ENCODE assay signal across 8 cellular contexts in the genomic region with DNA sequence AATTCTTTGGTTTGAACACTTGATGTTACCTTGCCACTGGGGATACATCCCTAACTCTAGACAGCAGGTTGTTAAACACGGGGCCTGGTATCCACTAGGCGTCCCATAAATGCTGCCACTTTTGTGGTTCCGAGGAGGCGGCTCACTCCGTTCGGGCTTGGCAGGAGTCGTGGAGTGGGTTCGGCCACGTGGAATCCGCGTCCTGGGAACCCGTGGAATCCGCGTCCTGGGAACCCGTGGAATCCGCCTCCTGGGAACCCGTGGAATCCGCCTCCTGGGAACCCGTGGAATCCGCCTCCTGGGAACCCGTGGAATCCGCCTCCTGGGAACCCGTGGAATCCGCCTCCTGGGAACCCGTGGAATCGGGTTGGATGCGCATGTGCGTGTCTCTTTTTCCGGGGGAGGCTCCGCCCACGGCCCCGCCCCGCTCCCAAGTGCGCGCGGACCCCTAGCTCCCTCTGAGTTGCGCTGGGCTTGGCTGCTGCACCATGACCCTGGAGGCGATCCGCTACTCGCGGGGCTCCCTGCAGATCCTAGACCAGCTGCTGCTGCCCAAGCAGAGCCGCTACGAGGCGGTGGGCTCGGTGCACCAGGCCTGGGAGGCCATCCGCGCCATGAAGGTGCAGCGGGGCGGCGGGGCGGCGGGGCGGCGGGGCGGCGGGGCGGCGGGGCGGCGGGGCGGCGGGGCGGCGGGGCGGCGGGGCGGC. TPM values are rescaled to one million over a fixed set of nuclear protein-coding genes. Genes with fewer than 3 reads are reported as not detected.
A peak's percentile ranks its signal among the peaks of the same experiment; 100 is the strongest.
DNase-seq lines count a peak whose midpoint lies in the region; ATAC-seq and TF ChIP-seq lines count a peak whose summit lies in the region.

A gene (plus strand): TSS at position 422 of the 707 bp plus-strand sequence. CDS start 67 bp downstream, at position 489.

- peak within 1 kb of the TSS; percentile 78 for H3K4me3 ChIP-seq in SK-N-MC
- peak within 1 kb of the TSS; percentile 66 to 89 for H3K4me3 ChIP-seq in tibial artery

- peak within 1 kb of the TSS; percentile 82 to 91 for H3K27ac Mint-ChIP-seq in activated naive CD4-positive, alpha-beta T cell treated with anti-CD3 and anti-CD28 coated beads, Interleukin-2, amount 50 U/mL, for 72 hours

- no peaks in the 10 kb centered on the region for H3K9me3 Mint-ChIP-seq in activated naive CD4-positive, alpha-beta T cell treated with anti-CD3 and anti-CD28 coated beads, Interleukin-2, amount 50 U/mL, for 72 hours

- peaks cover 22% of the 10 kb centered on the region; the same call in 1 of the 2 replicates for H3K36me3 ChIP-seq in SK-N-MC (ENCODE audit: insufficient read depth, low read length)
- H3K36me3 ChIP-seq in tibial artery, result peaks cover 45 to 62% (median 57%) of the 10 kb centered on the region in 3 donors

- DNase-seq in NCI-H1436 (lab: John Stamatoyannopoulos, UW) (peak; percentile 31), NCI-H1436 treated with DMSO at 0.1 percent for 48 hours (lab: John Stamatoyannopoulos, UW) (no peak), LHCN-M2 (ENCODE audit: low read depth) (peak; percentile 69), SK-N-MC (ENCODE audit: low read depth, low spot score) (no peak), glomerular visceral epithelial cell (ENCODE audit: extremely low spot score) (peak; percentile 76), omental fat pad (ENCODE audit: low spot score) (peak; percentile 65), tibial artery (peak; percentile 74 to 90)
- DNase-seq in activated naive CD4-positive, alpha-beta T cell treated with anti-CD3 and anti-CD28 coated beads, Interleukin-2, amount 50 U/mL, for 72 hours (ENCODE audit: low spot score in 2 of 2), result peak; percentile 71 to 73

- H3K9ac ChIP-seq in SK-N-MC (ENCODE audit: insufficient read length), result peak within 1 kb of the TSS; percentile 93

- peaks cover 7 to 21% of the 10 kb centered on the region in 2 donors for H3K36me3 Mint-ChIP-seq in activated naive CD4-positive, alpha-beta T cell treated with anti-CD3 and anti-CD28 coated beads, Interleukin-2, amount 50 U/mL, for 72 hours

- H3K27ac ChIP-seq in SK-N-MC, result peak within 1 kb of the TSS; percentile 64
- peak within 1 kb of the TSS; percentile 83 to 84 for H3K27ac ChIP-seq in tibial artery

- H3K4me1 ChIP-seq in tibial artery, result peaks cover 0 to 23% (median 16%) of the 10 kb centered on the region in 4 donors

- intact Hi-C loops in tibial artery (cut with DNase I; ENCODE audit: low total_unique reads), result no loop called here

- ATAC-seq in activated naive CD4-positive, alpha-beta T cell treated with anti-CD3 and anti-CD28 coated beads, Interleukin-2, amount 50 U/mL, for 72 hours, result peak; percentile 85 to 89
- peak; percentile 75 for ATAC-seq in omental fat pad (ENCODE audit: low FRiP score)

- H3K9me3 ChIP-seq in SK-N-MC (ENCODE audit: low read depth, low read length), result no peaks in the 10 kb centered on the region
- H3K9me3 ChIP-seq in tibial artery, result no peaks in the 10 kb centered on the region

- no peak for TF ChIP-seq CTCF in omental fat pad (IDR thresholded peaks at IDR 0.05)
- no peak for TF ChIP-seq CTCF in tibial artery (IDR thresholded peaks at IDR 0.05)

- no peaks in the 10 kb centered on the region for H3K27me3 ChIP-seq in tibial artery

RNA-seq across cellular contexts. Expression of the gene that starts here (rescaled TPM):
- total RNA-seq in LHCN-M2 (2014; rRNA removed), result 38.7 and 50.3 TPM in 2 replicates
- polyA plus RNA-seq in LHCN-M2 (2012), result 14.5 TPM
- 10 to 100 TPM; 39.5 to 46.4 TPM for total RNA-seq in activated naive CD4-positive, alpha-beta T cell treated with anti-CD3 and anti-CD28 coated beads, Interleukin-2, amount 50 U/mL, for 72 hours
- 10 to 100 TPM; 34.1 to 82.1 (median 38.5) TPM for total RNA-seq in omental fat pad

Comparison
In these comparisons a context has a peak if more than half of its experiments do, and no peak if none do; other contexts are left out.
1. DNase-seq: peak in NCI-H1436 (single experiment), LHCN-M2 (single experiment), activated naive CD4-positive, alpha-beta T cell treated with anti-CD3 and anti-CD28 coated beads, Interleukin-2, amount 50 U/mL, for 72 hours (2 of 2), glomerular visceral epithelial cell (single experiment), omental fat pad (single experiment) and tibial artery (2 of 2); none in NCI-H1436 treated with DMSO at 0.1 percent for 48 hours (single experiment) and SK-N-MC (single experiment).